In genomic region chr5:73943375-73943774, GRCh38 we compare ENCODE assay signal across 31 cellular contexts.
"Had no signal": no experiment of that assay in that cellular context is flagged by ENCODE, and none has a peak within 500 bp of the region (broad histone marks: within the 10 kb centered on the region; RNA-seq: fewer than 3 reads in every experiment).

No MANE protein-coding gene starts in this region.

- H3K9me3 Mint-ChIP-seq: activated CD4-positive, alpha-beta T cell treated with anti-CD3 and anti-CD28 coated beads, Interleukin-2, amount 10 ng/mL, durations not matched to agents 24 days and 14 days; activated naive CD4-positive, alpha-beta T cell treated with anti-CD3 and anti-CD28 coated beads, Interleukin-2, amount 50 U/mL, for 24 hours; activated naive CD8-positive, alpha-beta T cell treated with anti-CD3 and anti-CD28 coated beads, Interleukin-2, amount 10 ng/mL, durations not matched to agents 7 days and 5 days; activated T-helper 1 cell treated with anti-CD3 and anti-CD28 coated beads, Interleukin-12 subunit alpha, Interleukin-12 subunit beta, Interleukin-2, Interleukin-4 antibody, amounts not matched to agents 30 ng/mL and 10 ng/mL and 1 ng/mL, durations not matched to agents 14 hours and 24 hours and 36 hours; activated T-helper 2 cell treated with anti-CD3 and anti-CD28 coated beads, Interferon-gamma antibody, Interleukin-2, Interleukin-4, amounts not matched to agents 10 μg/mL and 5 μg/mL and 100 μg/mL, durations not matched to agents 14 hours and 24 hours and 36 hours; T-helper 2 cell treated with Interferon-gamma antibody and Interleukin-4, amounts not matched to agents 5 μg/mL and 100 μg/mL, for 36 hours had no signal

- H3K9me3 ChIP-seq: ascending aorta had no signal

- DNase-seq: activated CD4-positive, alpha-beta memory T cell treated with anti-CD3 and anti-CD28 coated beads for 36 hours; activated CD4-positive, alpha-beta T cell treated with anti-CD3 and anti-CD28 coated beads for 36 hours; activated CD4-positive, alpha-beta T cell treated with anti-CD3 and anti-CD28 coated beads, Interleukin-2, amount 10 ng/mL, durations not matched to agents 24 days and 14 days; activated CD4-positive, CD25-positive, alpha-beta regulatory T cell; activated CD4-positive, CD25-positive, alpha-beta regulatory T cell treated with anti-CD3 and anti-CD28 coated beads, Interleukin-2, amount 50 U/mL, for 72 hours; activated CD8-positive, alpha-beta memory T cell treated with anti-CD3 and anti-CD28 coated beads, Interleukin-2, amount 10 ng/mL, durations not matched to agents 7 days and 5 days; activated CD8-positive, alpha-beta memory T cell treated with anti-CD3 and anti-CD28 coated beads, Interleukin-2, amount 50 U/mL, for 4 hours; activated CD8-positive, alpha-beta T cell treated with anti-CD3 and anti-CD28 coated beads, Interleukin-2, amount 10 ng/mL, durations not matched to agents 7 days and 5 days; activated effector memory CD4-positive, alpha-beta T cell treated with anti-CD3 and anti-CD28 coated beads, Interleukin-2, amount 50 U/mL, for 16 hours; activated naive CD4-positive, alpha-beta T cell treated with anti-CD3 and anti-CD28 coated beads for 36 hours; activated naive CD8-positive, alpha-beta T cell treated with anti-CD3 and anti-CD28 coated beads, Interleukin-2, amount 10 ng/mL, durations not matched to agents 7 days and 5 days; activated T-cell treated with anti-CD3 and anti-CD28 coated beads, Interleukin-2, amount 50 U/mL, for 1 hour; activated T-cell treated with anti-CD3 and anti-CD28 coated beads, Interleukin-2, amount 50 U/mL, for 48 hours; brain microvascular endothelial cell; dorsolateral prefrontal cortex; effector CD4-positive, alpha-beta T cell; foreskin keratinocyte; gastrocnemius medialis; glutamatergic neuron; heart left ventricle; T-helper 1 cell; T-helper 17 cell; T1000 had no signal

- H3K4me3 ChIP-seq: ascending aorta, coronary artery, dorsolateral prefrontal cortex, gastrocnemius medialis, heart left ventricle had no signal

- H3K27ac ChIP-seq: ascending aorta, brain microvascular endothelial cell, coronary artery, dorsolateral prefrontal cortex, epithelial cell of prostate, foreskin keratinocyte, gastrocnemius medialis, heart left ventricle had no signal

- H3K36me3 ChIP-seq: ascending aorta, brain microvascular endothelial cell, gastrocnemius medialis, heart left ventricle had no signal

- H3K36me3 Mint-ChIP-seq: activated CD4-positive, alpha-beta memory T cell treated with anti-CD3 and anti-CD28 coated beads for 36 hours; activated CD8-positive, alpha-beta memory T cell treated with anti-CD3 and anti-CD28 coated beads, Interleukin-2, amount 10 ng/mL, durations not matched to agents 7 days and 5 days; activated naive CD4-positive, alpha-beta T cell treated with anti-CD3 and anti-CD28 coated beads, Interleukin-2, amount 50 U/mL, for 24 hours; activated naive CD8-positive, alpha-beta T cell treated with anti-CD3 and anti-CD28 coated beads, Interleukin-2, amount 10 ng/mL, durations not matched to agents 7 days and 5 days had no signal

- H3K4me1 ChIP-seq: gastrocnemius medialis had no signal

- ATAC-seq: activated CD4-positive, alpha-beta T cell treated with anti-CD3 and anti-CD28 coated beads for 36 hours; activated CD8-positive, alpha-beta memory T cell treated with anti-CD3 and anti-CD28 coated beads, Interleukin-2, amount 10 ng/mL, durations not matched to agents 7 days and 5 days; activated CD8-positive, alpha-beta T cell treated with anti-CD3 and anti-CD28 coated beads, Interleukin-2, amount 10 ng/mL, durations not matched to agents 7 days and 5 days; foreskin keratinocyte; gastrocnemius medialis; T-helper 17 cell had no signal

- H3K27me3 ChIP-seq: ascending aorta, brain microvascular endothelial cell, foreskin keratinocyte, gastrocnemius medialis had no signal

- H3K27ac Mint-ChIP-seq: activated CD4-positive, alpha-beta memory T cell treated with anti-CD3 and anti-CD28 coated beads for 36 hours; activated CD4-positive, alpha-beta T cell treated with anti-CD3 and anti-CD28 coated beads for 36 hours; activated CD4-positive, alpha-beta T cell treated with anti-CD3 and anti-CD28 coated beads, Interleukin-2, amount 10 ng/mL, durations not matched to agents 24 days and 14 days; activated CD8-positive, alpha-beta memory T cell treated with anti-CD3 and anti-CD28 coated beads, Interleukin-2, amount 10 ng/mL, durations not matched to agents 7 days and 5 days; activated CD8-positive, alpha-beta T cell treated with anti-CD3 and anti-CD28 coated beads, Interleukin-2, amount 10 ng/mL, durations not matched to agents 7 days and 5 days; activated naive CD4-positive, alpha-beta T cell treated with anti-CD3 and anti-CD28 coated beads for 36 hours; activated naive CD4-positive, alpha-beta T cell treated with anti-CD3 and anti-CD28 coated beads, Interleukin-2, amount 50 U/mL, for 24 hours; activated naive CD8-positive, alpha-beta T cell treated with anti-CD3 and anti-CD28 coated beads, Interleukin-2, amount 10 ng/mL, durations not matched to agents 7 days and 5 days; activated T-helper 1 cell treated with anti-CD3 and anti-CD28 coated beads, Interleukin-12 subunit alpha, Interleukin-12 subunit beta, Interleukin-2, Interleukin-4 antibody, amounts not matched to agents 30 ng/mL and 10 ng/mL and 1 ng/mL, durations not matched to agents 14 hours and 24 hours and 36 hours; activated T-helper 2 cell treated with anti-CD3 and anti-CD28 coated beads, Interferon-gamma antibody, Interleukin-2, Interleukin-4, amounts not matched to agents 10 μg/mL and 5 μg/mL and 100 μg/mL, durations not matched to agents 14 hours and 24 hours and 36 hours; dendritic cell treated with granulocyte-macrophage colony-stimulating factor and Interleukin-4, amounts not matched to agents 40 ng/mL and 50 ng/mL, for 4 days; T-helper 17 cell; T-helper 2 cell treated with Interferon-gamma antibody and Interleukin-4, amounts not matched to agents 5 μg/mL and 100 μg/mL, for 36 hours had no signal
